ENCODE assay signal across 15 cellular contexts in the genomic region with DNA sequence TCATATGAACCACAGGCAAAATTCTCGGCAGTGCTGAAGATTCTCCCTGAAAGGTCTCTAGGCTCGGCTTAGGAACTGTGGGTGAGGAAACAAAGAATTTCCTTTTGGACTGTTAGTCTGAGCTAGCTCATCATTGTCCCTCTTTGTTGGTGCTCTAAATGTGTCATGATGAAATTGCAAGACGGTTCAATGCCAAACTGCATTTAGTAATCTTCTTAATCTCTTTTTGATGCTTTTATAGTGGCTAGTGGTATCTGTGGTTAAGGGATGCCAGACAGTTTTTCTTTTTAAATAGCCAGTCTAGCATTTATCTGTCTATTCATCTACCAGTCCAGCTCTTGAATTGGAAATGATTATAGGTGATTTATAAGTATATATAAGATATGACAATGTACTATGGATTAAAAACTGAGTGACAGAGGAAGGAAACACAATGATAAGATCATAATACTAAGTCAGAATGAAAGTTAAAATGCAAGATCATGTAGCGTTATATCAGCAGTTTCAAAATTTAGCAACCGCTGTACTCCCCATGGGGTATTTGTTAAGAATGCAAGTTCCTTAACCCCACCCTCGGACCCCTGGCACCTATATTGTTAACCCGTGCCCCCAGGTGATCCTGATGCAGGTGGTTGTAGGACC. TPM values are rescaled to one million over a fixed set of nuclear protein-coding genes. Genes with fewer than 3 reads are reported as not detected.
A peak's percentile ranks its signal among the peaks of the same experiment; 100 is the strongest.
DNase-seq lines count a peak whose midpoint lies in the region; ATAC-seq and TF ChIP-seq lines count a peak whose summit lies in the region.
"Had no signal": no experiment of that assay in that cellular context is flagged by ENCODE, and none has a peak within 500 bp of the region (broad histone marks: within the 10 kb centered on the region; RNA-seq: fewer than 3 reads in every experiment).

No MANE protein-coding gene starts in this region.

- H3K9me3 Mint-ChIP-seq in activated T-cell treated with anti-CD3 and anti-CD28 coated beads, Interleukin-2, amount 50 U/mL, for 4 hours: peaks cover 4% of the 10 kb centered on the region
- H3K9me3 Mint-ChIP-seq in effector memory CD8-positive, alpha-beta T cell: no peaks in the 10 kb centered on the region
- peaks cover 3% of the 10 kb centered on the region for H3K9me3 Mint-ChIP-seq in stimulated activated naive CD8-positive, alpha-beta T cell treated with anti-CD3 and anti-CD28 coated beads, Interleukin-15, Interleukin-2, amounts not matched to agents 100 ng/mL and 50 ng/mL, for 24 hours
- H3K9me3 Mint-ChIP-seq: dendritic cell treated with granulocyte-macrophage colony-stimulating factor and Interleukin-4, amounts not matched to agents 40 ng/mL and 50 ng/mL, for 4 days had no signal

- no peaks in the 10 kb centered on the region for H3K27me3 Mint-ChIP-seq in activated T-cell treated with anti-CD3 and anti-CD28 coated beads, Interleukin-2, amount 50 U/mL, for 4 hours (ENCODE audit: low read depth)
- H3K27me3 Mint-ChIP-seq in effector memory CD8-positive, alpha-beta T cell: no peaks in the 10 kb centered on the region
- no peaks in the 10 kb centered on the region for H3K27me3 Mint-ChIP-seq in stimulated activated naive CD8-positive, alpha-beta T cell treated with anti-CD3 and anti-CD28 coated beads, Interleukin-15, Interleukin-2, amounts not matched to agents 100 ng/mL and 50 ng/mL, for 24 hours
- H3K27me3 Mint-ChIP-seq: dendritic cell treated with granulocyte-macrophage colony-stimulating factor and Interleukin-4, amounts not matched to agents 40 ng/mL and 50 ng/mL, for 4 days had no signal

- peaks cover 30% of the 10 kb centered on the region for H3K4me1 Mint-ChIP-seq in activated T-cell treated with anti-CD3 and anti-CD28 coated beads, Interleukin-2, amount 50 U/mL, for 4 hours (ENCODE audit: low read depth)
- peaks cover 24 to 36% of the 10 kb centered on the region in 2 donors for H3K4me1 Mint-ChIP-seq in effector memory CD8-positive, alpha-beta T cell (ENCODE audit: low read depth in 2 of 2)
- peaks cover 31% of the 10 kb centered on the region for H3K4me1 Mint-ChIP-seq in stimulated activated naive CD8-positive, alpha-beta T cell treated with anti-CD3 and anti-CD28 coated beads, Interleukin-15, Interleukin-2, amounts not matched to agents 100 ng/mL and 50 ng/mL, for 24 hours (ENCODE audit: low read depth)

- TF ChIP-seq CTCF in foreskin fibroblast (IDR thresholded peaks at IDR 0.05; ENCODE audit: low read depth, low read length): no peak

- DNase-seq in activated T-cell treated with anti-CD3 and anti-CD28 coated beads, Interleukin-2, amount 50 U/mL, for 4 hours: no peak
- no peak for DNase-seq in activated T-cell treated with anti-CD3 and anti-CD28 coated beads for 4 hours
- no peak for DNase-seq in effector memory CD8-positive, alpha-beta T cell
- no peak for DNase-seq in stimulated activated CD4-positive, alpha-beta T cell treated with anti-CD3 and anti-CD28 coated beads, Interleukin-2, amount 100 ng/mL, for 48 hours
- no peak for DNase-seq in foreskin fibroblast
- no peak for DNase-seq in NCI-H2196 treated with DMSO at 0.1 percent for 48 hours (lab: John Stamatoyannopoulos, UW; ENCODE audit: unreplicated experiment)
- DNase-seq: activated naive CD4-positive, alpha-beta T cell treated with anti-CD3 and anti-CD28 coated beads for 36 hours; DMS153; mammary epithelial cell; upper lobe of right lung had no signal

- H3K4me3 ChIP-seq in foreskin fibroblast (ENCODE audit: low read depth in 1 of 2, low read length in 2 of 2): no peak overlapping the region
- H3K4me3 ChIP-seq: GM12878, upper lobe of right lung had no signal

- H3K36me3 Mint-ChIP-seq in activated T-cell treated with anti-CD3 and anti-CD28 coated beads, Interleukin-2, amount 50 U/mL, for 4 hours (ENCODE audit: insufficient read depth): peaks cover 13% of the 10 kb centered on the region
- peaks cover 18% of the 10 kb centered on the region for H3K36me3 Mint-ChIP-seq in effector memory CD8-positive, alpha-beta T cell (ENCODE audit: insufficient read depth)
- H3K36me3 Mint-ChIP-seq in stimulated activated naive CD8-positive, alpha-beta T cell treated with anti-CD3 and anti-CD28 coated beads, Interleukin-15, Interleukin-2, amounts not matched to agents 100 ng/mL and 50 ng/mL, for 24 hours (ENCODE audit: low read depth): peaks cover 16% of the 10 kb centered on the region

- no peak overlapping the region for H3K4me3 Mint-ChIP-seq in activated T-cell treated with anti-CD3 and anti-CD28 coated beads, Interleukin-2, amount 50 U/mL, for 4 hours
- H3K4me3 Mint-ChIP-seq in effector memory CD8-positive, alpha-beta T cell: peak overlapping the region in 1 of 2 donors; percentile 43
- peak overlapping the region; percentile 2 for H3K4me3 Mint-ChIP-seq in stimulated activated naive CD8-positive, alpha-beta T cell treated with anti-CD3 and anti-CD28 coated beads, Interleukin-15, Interleukin-2, amounts not matched to agents 100 ng/mL and 50 ng/mL, for 24 hours
- H3K4me3 Mint-ChIP-seq: activated naive CD4-positive, alpha-beta T cell treated with anti-CD3 and anti-CD28 coated beads for 36 hours; dendritic cell treated with granulocyte-macrophage colony-stimulating factor and Interleukin-4, amounts not matched to agents 40 ng/mL and 50 ng/mL, for 4 days had no signal

- ATAC-seq in activated T-cell treated with anti-CD3 and anti-CD28 coated beads, Interleukin-2, amount 50 U/mL, for 4 hours: peak; percentile 51 to 71
- ATAC-seq in SK-N-SH treated with all-trans-retinoic acid at 6 μM for 48 hours: peak; percentile 56
- ATAC-seq in effector memory CD8-positive, alpha-beta T cell (replicated peaks): peak; percentile 66
- ATAC-seq: GM12878, upper lobe of right lung had no signal

- peak overlapping the region; percentile 12 to 62 for H3K27ac Mint-ChIP-seq in effector memory CD8-positive, alpha-beta T cell
- no peak overlapping the region for H3K27ac Mint-ChIP-seq in stimulated activated naive CD8-positive, alpha-beta T cell treated with anti-CD3 and anti-CD28 coated beads, Interleukin-15, Interleukin-2, amounts not matched to agents 100 ng/mL and 50 ng/mL, for 24 hours
- H3K27ac Mint-ChIP-seq: activated naive CD4-positive, alpha-beta T cell treated with anti-CD3 and anti-CD28 coated beads for 36 hours; dendritic cell treated with granulocyte-macrophage colony-stimulating factor and Interleukin-4, amounts not matched to agents 40 ng/mL and 50 ng/mL, for 4 days had no signal

TF ChIP-seq in SK-N-SH treated with all-trans-retinoic acid at 6 μM for 48 hours, 23 proteins besides CTCF, POLR2A, EP300 and RAD21:
- TF ChIP-seq ISL1 (CRISPR knock-in tag; IDR thresholded peaks at IDR 0.05) (peak; percentile 95), ZC3H10 (CRISPR knock-in tag; IDR thresholded peaks at IDR 0.05) (no peak), TCF4 (CRISPR knock-in tag; IDR thresholded peaks at IDR 0.05; ENCODE audit: borderline replicate concordance) (peak; percentile 40; the same call in 1 of the 2 replicates)

RNA-seq across cellular contexts. Expression of a gene that starts 31.2 kb away (rescaled TPM):
- total RNA-seq in activated T-cell treated with anti-CD3 and anti-CD28 coated beads, Interleukin-2, amount 50 U/mL, for 4 hours: not detected
- total RNA-seq: activated naive CD4-positive, alpha-beta T cell treated with anti-CD3 and anti-CD28 coated beads for 36 hours; mammary epithelial cell; osteocyte had no signal

RNA-seq across cellular contexts. Expression of a gene that starts 38.1 kb away (rescaled TPM):
- 10 to 100 TPM; 29.4 to 42.0 (median 38.8) TPM for total RNA-seq in activated T-cell treated with anti-CD3 and anti-CD28 coated beads, Interleukin-2, amount 50 U/mL, for 4 hours
